In genomic region chr6:169539176-169539897, GRCh38 we compare ENCODE assay signal across 15 cellular contexts.
A peak's percentile ranks its signal among the peaks of the same experiment; 100 is the strongest.
DNase-seq lines count a peak whose midpoint lies in the region; ATAC-seq and TF ChIP-seq lines count a peak whose summit lies in the region.
"Had no signal": no experiment of that assay in that cellular context is flagged by ENCODE, and none has a peak within 500 bp of the region (broad histone marks: within the 10 kb centered on the region; RNA-seq: fewer than 3 reads in every experiment).

No MANE protein-coding gene starts in this region.

- no peak for ATAC-seq in GM21528 (IDR thresholded peaks at IDR 0.05; ENCODE audit: low FRiP score, unreplicated experiment)
- ATAC-seq: gastrocnemius medialis; left colon; stimulated activated naive B cell treated with anti-CD40 and anti-IgM and Interleukin-4, amounts not matched to agents 10 μg/mL and 1 μg/mL and 100 μg/mL, for 72 hours had no signal

- DNase-seq in M059J (ENCODE audit: low read depth) (peak; percentile 31), astrocyte of the spinal cord (ENCODE audit: low read depth, low spot score) (peak; percentile 44), fibroblast of pulmonary artery (ENCODE audit: low read depth) (peak; percentile 58), progenitor cell of endocrine pancreas (ENCODE audit: low spot score, unreplicated experiment) (no peak), posterior vena cava (ENCODE audit: low spot score) (no peak), mesothelial cell of epicardium (ENCODE audit: low spot score in 2 of 2, unreplicated experiment in 2 of 2) (no peak)
- DNase-seq: amygdala; DMS79 treated with DMSO at 0.1 percent for 48 hours; gastrocnemius medialis; left colon; NCI-H1092; NCI-H2081 treated with DMSO at 0.1 percent for 48 hours; NCI-H524 treated with DMSO at 0.1 percent for 48 hours; stimulated activated naive B cell treated with anti-CD40 and anti-IgM and Interleukin-4, amounts not matched to agents 10 μg/mL and 1 μg/mL and 100 μg/mL, for 72 hours had no signal

- in situ Hi-C loops in astrocyte of the spinal cord (cut with HindIII; ENCODE audit: low sequenced_read_pairs) = no loop called here

- H3K27ac Mint-ChIP-seq in progenitor cell of endocrine pancreas (peak overlapping the region; percentile 6), mesothelial cell of epicardium (no peak overlapping the region)
- H3K27ac Mint-ChIP-seq: stimulated activated naive B cell treated with anti-CD40 and anti-IgM and Interleukin-4, amounts not matched to agents 10 μg/mL and 1 μg/mL and 100 μg/mL, for 72 hours had no signal

- no peak overlapping the region for H3K4me3 ChIP-seq in astrocyte of the spinal cord (ENCODE audit: low read depth, low read length)
- no peak overlapping the region for H3K4me3 ChIP-seq in fibroblast of pulmonary artery (replicated peaks; ENCODE audit: low read depth, low read length)
- H3K4me3 ChIP-seq: gastrocnemius medialis had no signal

- TF ChIP-seq CTCF in astrocyte of the spinal cord (IDR thresholded peaks at IDR 0.05; ENCODE audit: low read depth, low read length) (no peak), fibroblast of pulmonary artery (IDR thresholded peaks at IDR 0.05; ENCODE audit: low read length, missing control alignments) (no peak), progenitor cell of endocrine pancreas (IDR thresholded peaks at IDR 0.05; ENCODE audit: unreplicated experiment) (no peak), mesothelial cell of epicardium (IDR thresholded peaks at IDR 0.05; ENCODE audit: unreplicated experiment) (no peak)

- H3K4me3 Mint-ChIP-seq in progenitor cell of endocrine pancreas (ENCODE audit: low read depth) (no peak overlapping the region), mesothelial cell of epicardium (no peak overlapping the region)
- H3K4me3 Mint-ChIP-seq: stimulated activated naive B cell treated with anti-CD40 and anti-IgM and Interleukin-4, amounts not matched to agents 10 μg/mL and 1 μg/mL and 100 μg/mL, for 72 hours had no signal

- H3K9me3 Mint-ChIP-seq in progenitor cell of endocrine pancreas (ENCODE audit: low read depth) (peaks cover 22% of the 10 kb centered on the region), mesothelial cell of epicardium (peaks cover 21% of the 10 kb centered on the region)

- H3K4me1 Mint-ChIP-seq in progenitor cell of endocrine pancreas (ENCODE audit: low read depth) (peaks cover 4% of the 10 kb centered on the region), mesothelial cell of epicardium (no peaks in the 10 kb centered on the region)
- H3K4me1 Mint-ChIP-seq: stimulated activated naive B cell treated with anti-CD40 and anti-IgM and Interleukin-4, amounts not matched to agents 10 μg/mL and 1 μg/mL and 100 μg/mL, for 72 hours had no signal

- H3K27me3 Mint-ChIP-seq in progenitor cell of endocrine pancreas (no peaks in the 10 kb centered on the region), mesothelial cell of epicardium (ENCODE audit: low read depth) (no peaks in the 10 kb centered on the region)
- H3K27me3 Mint-ChIP-seq: stimulated activated naive B cell treated with anti-CD40 and anti-IgM and Interleukin-4, amounts not matched to agents 10 μg/mL and 1 μg/mL and 100 μg/mL, for 72 hours had no signal

- intact Hi-C loops in posterior vena cava (cut with DNase I) = no loop called here

- H3K36me3 Mint-ChIP-seq in progenitor cell of endocrine pancreas (ENCODE audit: insufficient read depth) = peaks cover 11% of the 10 kb centered on the region
- H3K36me3 Mint-ChIP-seq in mesothelial cell of epicardium = peaks cover 14% of the 10 kb centered on the region

Comparison
In these comparisons a context has a peak if more than half of its experiments do, and no peak if none do; other contexts are left out.
1. DNase-seq: peak in M059J (single experiment), astrocyte of the spinal cord (single experiment) and fibroblast of pulmonary artery (single experiment); none in progenitor cell of endocrine pancreas (single experiment), posterior vena cava (single experiment) and mesothelial cell of epicardium (0 of 2).